ENCODE assay signal across 1 cellular context in genomic region chr11:130068546-130068985, GRCh38.
A peak's percentile ranks its signal among the peaks of the same experiment; 100 is the strongest.
TF ChIP-seq lines count a peak whose summit lies in the region.

No MANE protein-coding gene starts in this region.

TF ChIP-seq in HepG2, 621 proteins besides CTCF, POLR2A, EP300 and RAD21 (continued from another document):
- TF ChIP-seq E2F5 (CRISPR knock-in tag; conservative IDR thresholded peaks at IDR 0.05) (no peak), REL (CRISPR knock-in tag; conservative IDR thresholded peaks at IDR 0.05) (0 out of 2 replicates have a peak, but pooled peaks have one; percentile 18), ZNF7 (CRISPR knock-in tag; IDR thresholded peaks at IDR 0.05) (no peak), TFDP2 (CRISPR knock-in tag; IDR thresholded peaks at IDR 0.05) (no peak), SP140L (CRISPR knock-in tag; IDR thresholded peaks at IDR 0.05; ENCODE audit: borderline replicate concordance) (no peak), ZNF234 (CRISPR knock-in tag; conservative IDR thresholded peaks at IDR 0.05) (no peak), PBX2 (CRISPR knock-in tag; IDR thresholded peaks at IDR 0.05) (no peak), JUN (CRISPR knock-in tag; IDR thresholded peaks at IDR 0.05) (peak; percentile 19; the same call in 1 of the 2 replicates), E2F2 (CRISPR knock-in tag; IDR thresholded peaks at IDR 0.05; ENCODE audit: borderline replicate concordance) (no peak), ZNF792 (CRISPR knock-in tag; IDR thresholded peaks at IDR 0.05) (no peak), NR2F1 (CRISPR knock-in tag; IDR thresholded peaks at IDR 0.05) (no peak), KDM6A (CRISPR knock-in tag; IDR thresholded peaks at IDR 0.05; ENCODE audit: low read depth) (no peak), NCOA5 (CRISPR knock-in tag; IDR thresholded peaks at IDR 0.05) (no peak), ARID2 (CRISPR knock-in tag; IDR thresholded peaks at IDR 0.05; ENCODE audit: borderline replicate concordance) (peak; percentile 96; the same call in 1 of the 2 replicates), CSRNP1 (CRISPR knock-in tag; IDR thresholded peaks at IDR 0.05) (peak; percentile 67; the same call in 1 of the 2 replicates), SNAPC5 (CRISPR knock-in tag; IDR thresholded peaks at IDR 0.05; ENCODE audit: borderline replicate concordance) (no peak), TARDBP (CRISPR knock-in tag; IDR thresholded peaks at IDR 0.05) (peak; percentile 34; the same call in 1 of the 2 replicates), ZNF724P (CRISPR knock-in tag; IDR thresholded peaks at IDR 0.05; ENCODE audit: borderline replicate concordance) (no peak), ZNF773 (CRISPR knock-in tag; IDR thresholded peaks at IDR 0.05; ENCODE audit: borderline replicate concordance) (no peak), CENPBD1 (CRISPR knock-in tag; IDR thresholded peaks at IDR 0.05; ENCODE audit: borderline replicate concordance, low read depth) (no peak), FOXK2 (IDR thresholded peaks at IDR 0.05) (no peak), FOXK1 (CRISPR knock-in tag; IDR thresholded peaks at IDR 0.05; ENCODE audit: borderline replicate concordance, low read depth) (0 out of 2 replicates have a peak, but pooled peaks have one; percentile 13), ZC3H13 (CRISPR knock-in tag; IDR thresholded peaks at IDR 0.05) (no peak), MTERF4 (CRISPR knock-in tag; IDR thresholded peaks at IDR 0.05) (peak; percentile 76), IKZF1 (IDR thresholded peaks at IDR 0.05) (no peak), ATM (IDR thresholded peaks at IDR 0.05; ENCODE audit: borderline replicate concordance) (no peak), MAFF (IDR thresholded peaks at IDR 0.05; ENCODE audit: low read depth, low read length) (no peak), TBL1XR1 (IDR thresholded peaks at IDR 0.05; ENCODE audit: borderline replicate concordance, low read length, partially characterized antibody) (no peak), HOXA7 (CRISPR knock-in tag; IDR thresholded peaks at IDR 0.05) (no peak), ZNF362 (CRISPR knock-in tag; IDR thresholded peaks at IDR 0.05; ENCODE audit: borderline replicate concordance) (no peak), JUNB (CRISPR knock-in tag; IDR thresholded peaks at IDR 0.05; ENCODE audit: borderline replicate concordance) (no peak), ZNF550 (CRISPR knock-in tag; IDR thresholded peaks at IDR 0.05; ENCODE audit: borderline replicate concordance) (no peak), BCLAF1 (IDR thresholded peaks at IDR 0.05) (no peak), ZNF263 (CRISPR knock-in tag; IDR thresholded peaks at IDR 0.05) (no peak), SPEN (CRISPR knock-in tag; IDR thresholded peaks at IDR 0.05; ENCODE audit: low read depth) (no peak), THAP11 (CRISPR knock-in tag; IDR thresholded peaks at IDR 0.05) (no peak), MIER3 (CRISPR knock-in tag; IDR thresholded peaks at IDR 0.05; ENCODE audit: borderline replicate concordance) (0 out of 2 replicates have a peak, but pooled peaks have one; percentile 20), ZNF704 (CRISPR knock-in tag; IDR thresholded peaks at IDR 0.05; ENCODE audit: borderline replicate concordance) (no peak), DMAP1 (CRISPR knock-in tag; IDR thresholded peaks at IDR 0.05) (no peak), ZNF558 (CRISPR knock-in tag; IDR thresholded peaks at IDR 0.05; ENCODE audit: borderline replicate concordance) (no peak), HINFP (CRISPR knock-in tag; IDR thresholded peaks at IDR 0.05; ENCODE audit: low read depth) (no peak), LBX2 (CRISPR knock-in tag; IDR thresholded peaks at IDR 0.05; ENCODE audit: borderline replicate concordance) (0 out of 2 replicates have a peak, but pooled peaks have one; percentile 3)
